ENCODE assay signal across 10 cellular contexts in genomic region chr4:122786920-122787319, GRCh38. TPM values are rescaled to one million over a fixed set of nuclear protein-coding genes. Genes with fewer than 3 reads are reported as not detected.
A peak's percentile ranks its signal among the peaks of the same experiment; 100 is the strongest.
DNase-seq lines count a peak whose midpoint lies in the region; ATAC-seq, FAIRE-seq and TF ChIP-seq lines count a peak whose summit lies in the region.
"Not testable (repeated sequence)": the region's sequence is repeated elsewhere in the genome, so short reads cannot be mapped to it uniquely, and the experiment has no call there.
"Had no signal": no experiment of that assay in that cellular context is flagged by ENCODE, and none has a peak within 500 bp of the region (broad histone marks: within the 10 kb centered on the region; RNA-seq: fewer than 3 reads in every experiment).

No MANE protein-coding gene starts in this region.

- TF ChIP-seq EP300 in H1 (IDR thresholded peaks at IDR 0.05; ENCODE audit: borderline replicate concordance in 1 of 2, low read depth in 2 of 2, low read length in 2 of 2) = not testable (repeated sequence)

- RAD21 ChIA-PET in HCT116 (lab: Charles Lee; ENCODE audit: low non-redundant PET in 1 of 2, low total read pairs in 2 of 2, uncharacterized antibody in 2 of 2, unreplicated experiment in 2 of 2) = not testable (repeated sequence)

- not testable (repeated sequence) for H4K91ac ChIP-seq in H1 (replicated peaks; ENCODE audit: insufficient read length, low read length)

- H4K8ac ChIP-seq in H1 (ENCODE audit: extremely low read depth, insufficient read depth, low read length) = not testable (repeated sequence)

- peak overlapping the region; percentile 82 for H2AFZ ChIP-seq in HCT116 (ENCODE audit: low read depth, low read length, poor library complexity, severe bottlenecking)
- H2AFZ ChIP-seq in PC-3 (ENCODE audit: low read length); H1 (ENCODE audit: low read length): not testable (repeated sequence)

- peak overlapping the region; percentile 96; the same call in 1 of the 2 replicates for H2BK20ac ChIP-seq in H1 (ENCODE audit: low read length)

- not testable (repeated sequence) for H3K36me3 ChIP-seq in HCT116 (ENCODE audit: control insufficient read depth in 1 of 2, insufficient read depth in 2 of 2, low read length in 2 of 2); PC-3 (ENCODE audit: low read depth, low read length); H1 (ENCODE audit: control insufficient read depth in 2 of 4, insufficient read depth in 4 of 4, low read length in 3 of 4)

- POLR2A ChIA-PET in HCT116 (lab: Charles Lee); PC-3 (lab: Charles Lee; ENCODE audit: unreplicated experiment); WTC11 (lab: Charles Lee): not testable (repeated sequence)
- POLR2A ChIA-PET in H1 (lab: Charles Lee; ENCODE audit: partially characterized antibody) = interaction anchor here (0.7 to 3.4 kb wide), 5 partner anchors 10 to 117 kb away, joined by 3 to 37 read pairs (median 3); partner anchors contain the start of gene FGF2

- not testable (repeated sequence) for H3K9me3 ChIP-seq in HCT116 (ENCODE audit: control insufficient read depth in 1 of 2, insufficient read depth in 1 of 2, low read depth in 1 of 2, low read length in 2 of 2); PC-3 (ENCODE audit: low read length); H1 (ENCODE audit: insufficient read depth in 2 of 2, low read depth in 1 of 2, low read length in 1 of 2)

- not testable (repeated sequence) for H4K5ac ChIP-seq in H1 (ENCODE audit: insufficient read length, low read depth, low read length)

- H3K9me3 Mint-ChIP-seq in WTC11 = peaks cover 10% of the 10 kb centered on the region; the same call in 1 of the 2 replicates
- not testable (repeated sequence) for H3K9me3 Mint-ChIP-seq in osteocyte (ENCODE audit: unreplicated experiment)

- H3K4me2 ChIP-seq in HCT116 (ENCODE audit: low read length) = 0 out of 2 replicates have a peak overlapping the region, but pooled peaks have one; percentile 51
- H3K4me2 ChIP-seq in PC-3 (ENCODE audit: low read length); H1 (ENCODE audit: insufficient read depth in 1 of 2, low read depth in 2 of 2, low read length in 2 of 2): not testable (repeated sequence)

- not testable (repeated sequence) for TF ChIP-seq POLR2A in HCT116 (IDR thresholded peaks at IDR 0.05; ENCODE audit: borderline replicate concordance, extremely low read depth, insufficient read depth, insufficient read length); H1 (IDR thresholded peaks at IDR 0.05; ENCODE audit: control extremely low read depth in 1 of 2, low read depth in 2 of 2, low read length in 2 of 2)

- H3K27me3 Mint-ChIP-seq in WTC11 (ENCODE audit: low read depth); osteocyte (ENCODE audit: unreplicated experiment): not testable (repeated sequence)

- ATAC-seq in HCT116, PC-3, WTC11, foreskin keratinocyte: not testable (repeated sequence)

- not testable (repeated sequence) for H3K18ac ChIP-seq in H1 (ENCODE audit: extremely low read depth, low read length)

- not testable (repeated sequence) for H2BK15ac ChIP-seq in H1 (ENCODE audit: low read length)

- H3K4ac ChIP-seq in H1 (replicated peaks; ENCODE audit: insufficient read length, low read depth, low read length) = not testable (repeated sequence)

- H3K4me1 ChIP-seq in HCT116 (ENCODE audit: control insufficient read depth in 1 of 2, insufficient read depth in 2 of 2, low read length in 2 of 2) (peaks cover 9 to 51% of the 10 kb centered on the region in 2 experiments), PC-3 (ENCODE audit: insufficient read depth, low read length) (peaks cover 29% of the 10 kb centered on the region), H1 (replicated peaks in 1 of 4; ENCODE audit: control insufficient read depth in 3 of 4, insufficient read depth in 4 of 4, low read length in 3 of 4) (peaks cover 7 to 19% (median 14%) of the 10 kb centered on the region in 4 experiments), foreskin keratinocyte (peaks cover 23% of the 10 kb centered on the region)

- CTCF ChIA-PET in HCT116 (lab: Charles Lee); PC-3 (lab: Charles Lee): not testable (repeated sequence)
- CTCF ChIA-PET in WTC11 (lab: Charles Lee) (interaction anchor here (1.5 kb wide), 1 partner anchor 184 kb away, joined by 4 read pairs; no protein-coding TSS in a partner anchor), H1 (lab: Charles Lee; ENCODE audit: partially characterized antibody) (interaction anchor here (0.9 kb wide), 1 partner anchor 28 kb away, joined by 3 read pairs; no protein-coding TSS in a partner anchor)

- not testable (repeated sequence) for H3K27ac ChIP-seq in HCT116 (ENCODE audit: low read depth, low read length); H1 (ENCODE audit: low read depth, low read length)
- H3K27ac ChIP-seq in PC-3 (ENCODE audit: low read length) (peak overlapping the region; percentile 72), foreskin keratinocyte (peak overlapping the region; percentile 58)

- H3K27me3 ChIP-seq in HCT116 (ENCODE audit: insufficient read depth, low read length); PC-3 (ENCODE audit: low read length); H1 (replicated peaks in 1 of 4; ENCODE audit: control insufficient read depth in 3 of 4, extremely low read depth in 1 of 4, insufficient read depth in 3 of 4, low read length in 3 of 4); foreskin keratinocyte: not testable (repeated sequence)

- H3K4me1 Mint-ChIP-seq in WTC11 = peaks cover 87% of the 10 kb centered on the region
- H3K4me1 Mint-ChIP-seq in osteocyte (ENCODE audit: unreplicated experiment) = peaks cover 50% of the 10 kb centered on the region

- not testable (repeated sequence) for H3K23ac ChIP-seq in H1 (ENCODE audit: insufficient read length)

- not testable (repeated sequence) for H2AK5ac ChIP-seq in H1 (ENCODE audit: low read depth, low read length)

- not testable (repeated sequence) for BruUV-seq in HCT116 (replicated peaks; lab: Mats Ljungman, UMichigan); PC-3 (replicated peaks; lab: Mats Ljungman, UMichigan)

- 92% methylated on average over 1 of the region's 1 CpG; no CpG with 5 or more reads in 1 of the 2 experiments for WGBS in H1 (ENCODE audit: extremely low coverage in 1 of 2, insufficient coverage in 1 of 2, insufficient read length in 1 of 2, insufficient replicate concordance in 2 of 2, low coverage in 1 of 2, low lambda C conversion rate in 2 of 2, missing lambda C conversion rate in 1 of 2), 2 experiments

- not testable (repeated sequence) for TF ChIP-seq RAD21 in HCT116 (IDR thresholded peaks at IDR 0.05; ENCODE audit: low read depth); H1 (IDR thresholded peaks at IDR 0.05 in 1 of 2, conservative IDR thresholded peaks at IDR 0.05 in 1 of 2; ENCODE audit: low read depth in 2 of 2, low read length in 2 of 2)

- intact Hi-C loops in HCT116 (cut with micrococcal nuclease) = not testable (repeated sequence)
- intact Hi-C loops in PC-3 (cut with micrococcal nuclease) = loop anchor here (10.0 kb wide), 1 partner anchor 48 kb away; no protein-coding TSS in a partner anchor

- not testable (repeated sequence) for H3K56ac ChIP-seq in H1 (replicated peaks; ENCODE audit: insufficient read length, low read depth, low read length)

- H3K14ac ChIP-seq in H1 (ENCODE audit: insufficient read length) = not testable (repeated sequence)

- not testable (repeated sequence) for H2BK120ac ChIP-seq in H1 (replicated peaks; ENCODE audit: low read depth, low read length)

- not testable (repeated sequence) for H3K4me3 Mint-ChIP-seq in WTC11; osteocyte (ENCODE audit: unreplicated experiment)

- H3K4me3 ChIP-seq in HCT116 (replicated peaks in 1 of 2; ENCODE audit: low read depth in 1 of 2, low read length in 2 of 2); PC-3 (ENCODE audit: low read length); H1 (ENCODE audit: extremely low read depth in 1 of 4, insufficient read depth in 2 of 4, low read depth in 3 of 4, low read length in 4 of 4): not testable (repeated sequence)

- not testable (repeated sequence) for H3F3A ChIP-seq in PC-3 (ENCODE audit: low read length, unreplicated experiment)

- not testable (repeated sequence) for H3K23me2 ChIP-seq in H1 (ENCODE audit: low read depth, low read length)

- H3K36me3 Mint-ChIP-seq in WTC11; osteocyte (ENCODE audit: unreplicated experiment): not testable (repeated sequence)

- H3K27ac Mint-ChIP-seq in WTC11 = peak overlapping the region; percentile 91
- peak overlapping the region; percentile 62 for H3K27ac Mint-ChIP-seq in osteocyte (ENCODE audit: unreplicated experiment)

- DNase-seq in HCT116 (ENCODE audit: low read depth, low spot score); PC-3; WTC11 (ENCODE audit: low spot score); H1 (ENCODE audit: low read depth in 1 of 2, low spot score in 2 of 2); foreskin keratinocyte; osteocyte (ENCODE audit: extremely low spot score, unreplicated experiment): not testable (repeated sequence)

- peak; percentile 23 for FAIRE-seq in A204.1 (lab: Jason Lieb, UNC)
- FAIRE-seq in H1 (lab: Jason Lieb, UNC) = not testable (repeated sequence)

- not testable (repeated sequence) for H4K20me1 ChIP-seq in HCT116 (ENCODE audit: insufficient read depth); PC-3 (ENCODE audit: low read length); H1 (replicated peaks in 1 of 2; ENCODE audit: control insufficient read depth in 1 of 2, insufficient read depth in 2 of 2, low read length in 2 of 2)

- H3K79me1 ChIP-seq in H1 (ENCODE audit: low read depth, low read length) = not testable (repeated sequence)

- H3K9ac ChIP-seq in HCT116 (ENCODE audit: low read length); H1 (replicated peaks in 1 of 4; ENCODE audit: extremely low read depth in 1 of 4, low read depth in 3 of 4, low read length in 3 of 4): not testable (repeated sequence)
- 0 out of 2 replicates have a peak overlapping the region, but pooled peaks have one; percentile 20 for H3K9ac ChIP-seq in PC-3 (ENCODE audit: low read length)

- peak overlapping the region; percentile 86 for H2BK5ac ChIP-seq in H1 (ENCODE audit: low read depth, low read length)

- H2BK12ac ChIP-seq in H1 (ENCODE audit: low read depth, low read length) = peak overlapping the region; percentile 99; the same call in 1 of the 2 replicates

- not testable (repeated sequence) for TF ChIP-seq CTCF in HCT116 (IDR thresholded peaks at IDR 0.05 in 2 of 3, conservative IDR thresholded peaks at IDR 0.05 in 1 of 3; ENCODE audit: borderline replicate concordance in 1 of 3, insufficient read depth in 1 of 3, low read depth in 2 of 3, low read length in 2 of 3); PC-3 (conservative IDR thresholded peaks at IDR 0.05; ENCODE audit: low read depth, low read length); WTC11 (IDR thresholded peaks at IDR 0.05); H1 (IDR thresholded peaks at IDR 0.05; ENCODE audit: control extremely low read depth in 1 of 3, insufficient read depth in 1 of 3, low read depth in 1 of 3, low read length in 3 of 3); foreskin keratinocyte (conservative IDR thresholded peaks at IDR 0.05); osteocyte (IDR thresholded peaks at IDR 0.05)

- not testable (repeated sequence) for H3K79me2 ChIP-seq in HCT116 (ENCODE audit: insufficient read depth, low read length); PC-3 (ENCODE audit: low read length); H1 (ENCODE audit: control insufficient read depth in 1 of 2, insufficient read depth in 2 of 2, low read length in 2 of 2)

- H3K9me2 ChIP-seq in HCT116 (ENCODE audit: insufficient read depth); PC-3 (replicated peaks; ENCODE audit: low read length): not testable (repeated sequence)

RNA-seq across cellular contexts. Expression of gene FGF2, which starts 39.7 kb away (rescaled TPM):
- total RNA-seq in HCT116 (2021; ENCODE audit: unreplicated experiment) (3.8 TPM), PC-3 (2014; rRNA removed) (4.0 and 4.1 TPM in 2 replicates), WTC11 (2021) (115 to 134 TPM (median 127 TPM) in 3 replicates), foreskin keratinocyte (2.3 and 2.5 TPM in 2 replicates), osteocyte (29.2 and 33.4 TPM in 2 replicates)
- 1.6 and 1.7 TPM in 2 replicates for polyA plus RNA-seq in HCT116 (2012)
- 145 and 153 TPM in 2 replicates for total RNA-seq in H1 (2021; fragmentation: NEBNext Ultra II Directional; extraction: Animal tissue kit (Norgen Biotek cat#: 25700))
- polyA plus RNA-seq in H1 (2011; rRNA removed) (20.5 and 23.4 TPM in 2 replicates), foreskin keratinocyte (1.1 TPM in 2 replicates)
- polyA plus RNA-seq in H1 (2011; cell fraction: cytosol; rRNA removed) = 45.3 TPM
- polyA plus RNA-seq in H1 (2011; cell fraction: nucleus; rRNA removed) = 30.0 TPM
- polyA plus RNA-seq in H1 (2012, experiment 1 of 2) = 42.5 to 55.1 TPM (median 50.9 TPM) in 4 replicates
- polyA plus RNA-seq in H1 (2012, experiment 2 of 2) = 5.4 TPM
- 46.6 TPM for polyA plus RNA-seq in H1 (2013, experiment 1 of 2)
- 39.5 TPM for polyA plus RNA-seq in H1 (2013, experiment 2 of 2)
- 55.5 and 65.6 TPM in 2 replicates for polyA minus RNA-seq in H1 (2011; rRNA and poly(A)+ RNA removed)
- polyA minus RNA-seq in H1 (2011; cell fraction: cytosol; rRNA and poly(A)+ RNA removed) = 84.8 TPM
- polyA minus RNA-seq in H1 (2011; cell fraction: nucleus; rRNA and poly(A)+ RNA removed) = 136 TPM
- total RNA-seq: CD4-positive, CD25-positive, alpha-beta regulatory T cell had no signal
- polyA plus RNA-seq: CD4-positive, CD25-positive, alpha-beta regulatory T cell; CD8-positive, alpha-beta memory T cell; IgD-negative memory B cell had no signal

RNA-seq across cellular contexts. Expression of gene BBS12, which starts 54.4 kb away (rescaled TPM):
- total RNA-seq in HCT116 (2021; ENCODE audit: unreplicated experiment) = 2.1 TPM
- 0.92 and 1.4 TPM in 2 replicates for polyA plus RNA-seq in HCT116 (2012)
- 0.69 and 1.7 TPM in 2 replicates for total RNA-seq in PC-3 (2014; rRNA removed)
- total RNA-seq in WTC11 (2021) = 2.1 to 2.7 TPM (median 2.3 TPM) in 3 replicates
- 2.6 TPM in 2 replicates for total RNA-seq in H1 (2021; fragmentation: NEBNext Ultra II Directional; extraction: Animal tissue kit (Norgen Biotek cat#: 25700))
- polyA plus RNA-seq in H1 (2011; rRNA removed) = 0.44 and 0.88 TPM in 2 replicates
- polyA plus RNA-seq in H1 (2011; cell fraction: cytosol; rRNA removed) = 0.89 TPM
- 0.41 TPM for polyA plus RNA-seq in H1 (2011; cell fraction: nucleus; rRNA removed)
- 1.6 to 3.0 TPM (median 1.9 TPM) in 4 replicates for polyA plus RNA-seq in H1 (2012, experiment 1 of 2)
- polyA plus RNA-seq in H1 (2012, experiment 2 of 2) = 0.21 TPM
- polyA plus RNA-seq in H1 (2013, experiment 1 of 2) = 1.2 TPM
- 1.2 TPM for polyA plus RNA-seq in H1 (2013, experiment 2 of 2)
- 1.2 and 2.0 TPM in 2 replicates for polyA minus RNA-seq in H1 (2011; rRNA and poly(A)+ RNA removed)
- polyA minus RNA-seq in H1 (2011; cell fraction: cytosol; rRNA and poly(A)+ RNA removed) = 2.1 TPM
- polyA minus RNA-seq in H1 (2011; cell fraction: nucleus; rRNA and poly(A)+ RNA removed) = 2.7 TPM
- 3.0 and 3.4 TPM in 2 replicates for total RNA-seq in foreskin keratinocyte
- 1.6 TPM in 2 replicates for polyA plus RNA-seq in foreskin keratinocyte
- total RNA-seq in osteocyte = 3.3 and 3.6 TPM in 2 replicates
